In genomic region chr15:45903283-45903682, GRCh38 we compare ENCODE assay signal across 30 cellular contexts.
"Had no signal": no experiment of that assay in that cellular context is flagged by ENCODE, and none has a peak within 500 bp of the region (broad histone marks: within the 10 kb centered on the region; RNA-seq: fewer than 3 reads in every experiment).

No MANE protein-coding gene starts in this region.

- H3K27me3 Mint-ChIP-seq: stimulated activated memory B cell treated with anti-CD40 and anti-IgM and Interleukin-4, amounts not matched to agents 10 μg/mL and 1 μg/mL and 100 μg/mL, for 72 hours had no signal

- H3K27ac ChIP-seq: body of pancreas, epithelial cell of prostate, left ventricle myocardium inferior, neural progenitor cell, right atrium auricular region, vagina had no signal

- H3K4me3 Mint-ChIP-seq: activated CD4-positive, alpha-beta T cell treated with anti-CD3 and anti-CD28 coated beads for 36 hours; activated naive CD8-positive, alpha-beta T cell; endodermal cell; natural killer cell; neural progenitor cell; stimulated activated memory B cell treated with anti-CD40 and anti-IgM and Interleukin-4, amounts not matched to agents 10 μg/mL and 1 μg/mL and 100 μg/mL, for 72 hours; stimulated activated naive CD8-positive, alpha-beta T cell treated with anti-CD3 and anti-CD28 coated beads, Interleukin-15, amount 100 ng/mL, for 72 hours; T-helper 2 cell treated with Interferon-gamma antibody and Interleukin-4, amounts not matched to agents 5 μg/mL and 100 μg/mL, for 36 hours; type B pancreatic cell had no signal

- H3K27ac Mint-ChIP-seq: activated CD4-positive, alpha-beta T cell treated with anti-CD3 and anti-CD28 coated beads for 36 hours; activated naive CD8-positive, alpha-beta T cell; endodermal cell; natural killer cell; neural progenitor cell; stimulated activated memory B cell treated with anti-CD40 and anti-IgM and Interleukin-4, amounts not matched to agents 10 μg/mL and 1 μg/mL and 100 μg/mL, for 72 hours; T-helper 2 cell treated with Interferon-gamma antibody and Interleukin-4, amounts not matched to agents 5 μg/mL and 100 μg/mL, for 36 hours; type B pancreatic cell had no signal

- H2AFZ ChIP-seq: neural progenitor cell had no signal

- H3K4me1 ChIP-seq: body of pancreas, left ventricle myocardium inferior, neural progenitor cell, right atrium auricular region, vagina had no signal

- H3K27me3 ChIP-seq: body of pancreas, neural progenitor cell, right atrium auricular region, vagina had no signal

- H3K9me3 ChIP-seq: body of pancreas, right atrium auricular region, vagina had no signal

- H3K9ac ChIP-seq: neural progenitor cell had no signal

- H3K9me3 Mint-ChIP-seq: type B pancreatic cell had no signal

- H3K4me2 ChIP-seq: neural progenitor cell, smooth muscle cell had no signal

- H3K36me3 ChIP-seq: left ventricle myocardium inferior, neural progenitor cell, right atrium auricular region, vagina had no signal

- ATAC-seq: activated CD4-positive, alpha-beta T cell treated with anti-CD3 and anti-CD28 coated beads for 36 hours; body of pancreas; natural killer cell; stimulated activated memory B cell treated with anti-CD40 and anti-IgM and Interleukin-4, amounts not matched to agents 10 μg/mL and 1 μg/mL and 100 μg/mL, for 72 hours; stimulated activated naive CD8-positive, alpha-beta T cell treated with anti-CD3 and anti-CD28 coated beads, Interleukin-15, amount 100 ng/mL, for 72 hours had no signal

- H3K4me3 ChIP-seq: body of pancreas, left ventricle myocardium inferior, lung, neural progenitor cell, right atrium auricular region, smooth muscle cell, vagina had no signal

- DNase-seq: activated CD4-positive, alpha-beta T cell treated with anti-CD3 and anti-CD28 coated beads for 36 hours; activated CD4-positive, CD25-positive, alpha-beta regulatory T cell; activated effector memory CD4-positive, alpha-beta T cell treated with Interleukin-2 at 50 U/mL for 16 hours; activated naive CD4-positive, alpha-beta T cell treated with Interleukin-2 at 50 U/mL for 16 hours; aorta; body of pancreas; caudate nucleus; cortex of kidney; endodermal cell; head of caudate nucleus; left ventricle myocardium inferior; mesendoderm; natural killer cell; occipital lobe; stimulated activated CD4-positive, alpha-beta T cell treated with anti-CD3 and anti-CD28 coated beads, Interleukin-1b, Interleukin-23, amount 100 ng/mL, for 48 hours; stimulated activated CD4-positive, alpha-beta T cell treated with anti-CD3 and anti-CD28 coated beads, Interleukin-4, amount 100 ng/mL, for 4 hours; stimulated activated CD8-positive, alpha-beta memory T cell treated with anti-CD3 and anti-CD28 coated beads, Interleukin-4, amount 100 ng/mL, for 48 hours; stimulated activated naive CD8-positive, alpha-beta T cell treated with anti-CD3 and anti-CD28 coated beads, Interleukin-15, amount 100 ng/mL, for 72 hours; substantia nigra; T-helper 1 cell had no signal

- H3K36me3 Mint-ChIP-seq: natural killer cell; neural progenitor cell; stimulated activated memory B cell treated with anti-CD40 and anti-IgM and Interleukin-4, amounts not matched to agents 10 μg/mL and 1 μg/mL and 100 μg/mL, for 72 hours; type B pancreatic cell had no signal

- H3K4me1 Mint-ChIP-seq: activated CD4-positive, alpha-beta T cell treated with anti-CD3 and anti-CD28 coated beads for 36 hours; endodermal cell; natural killer cell; stimulated activated memory B cell treated with anti-CD40 and anti-IgM and Interleukin-4, amounts not matched to agents 10 μg/mL and 1 μg/mL and 100 μg/mL, for 72 hours; stimulated activated naive CD8-positive, alpha-beta T cell treated with anti-CD3 and anti-CD28 coated beads, Interleukin-15, amount 100 ng/mL, for 72 hours had no signal
